ENCODE assay signal across 29 cellular contexts in the genomic region with DNA sequence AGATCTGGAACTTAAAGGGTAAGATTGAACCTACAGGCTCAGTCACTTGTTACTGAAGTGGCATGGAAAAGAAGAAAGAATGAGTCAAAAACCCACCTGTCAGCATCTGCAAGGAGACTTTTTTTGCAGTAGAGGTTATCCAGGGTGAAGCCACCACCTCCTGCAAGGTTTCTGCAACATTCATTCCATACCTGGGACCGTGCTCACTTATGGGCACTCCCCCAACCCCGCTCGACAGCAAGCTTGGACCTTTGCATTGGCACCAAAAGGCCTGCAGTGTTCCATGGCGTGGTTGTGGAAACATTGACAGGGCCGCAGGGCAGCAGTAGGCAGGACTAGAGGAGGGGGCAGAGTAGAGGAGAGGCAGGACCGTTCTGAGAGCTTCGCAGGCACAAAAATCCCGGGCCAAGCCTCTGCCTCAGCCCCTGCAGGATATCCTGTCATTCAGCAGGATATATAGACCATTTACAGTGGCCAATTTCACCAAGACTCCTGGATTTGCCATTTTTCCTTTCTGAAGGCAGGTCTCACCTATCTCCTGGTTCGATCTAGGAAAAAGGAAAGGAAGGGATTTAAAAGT. TPM values are rescaled to one million over a fixed set of nuclear protein-coding genes. Genes with fewer than 3 reads are reported as not detected.
"Had no signal": no experiment of that assay in that cellular context is flagged by ENCODE, and none has a peak within 500 bp of the region (broad histone marks: within the 10 kb centered on the region; RNA-seq: fewer than 3 reads in every experiment).

A gene with protein sequence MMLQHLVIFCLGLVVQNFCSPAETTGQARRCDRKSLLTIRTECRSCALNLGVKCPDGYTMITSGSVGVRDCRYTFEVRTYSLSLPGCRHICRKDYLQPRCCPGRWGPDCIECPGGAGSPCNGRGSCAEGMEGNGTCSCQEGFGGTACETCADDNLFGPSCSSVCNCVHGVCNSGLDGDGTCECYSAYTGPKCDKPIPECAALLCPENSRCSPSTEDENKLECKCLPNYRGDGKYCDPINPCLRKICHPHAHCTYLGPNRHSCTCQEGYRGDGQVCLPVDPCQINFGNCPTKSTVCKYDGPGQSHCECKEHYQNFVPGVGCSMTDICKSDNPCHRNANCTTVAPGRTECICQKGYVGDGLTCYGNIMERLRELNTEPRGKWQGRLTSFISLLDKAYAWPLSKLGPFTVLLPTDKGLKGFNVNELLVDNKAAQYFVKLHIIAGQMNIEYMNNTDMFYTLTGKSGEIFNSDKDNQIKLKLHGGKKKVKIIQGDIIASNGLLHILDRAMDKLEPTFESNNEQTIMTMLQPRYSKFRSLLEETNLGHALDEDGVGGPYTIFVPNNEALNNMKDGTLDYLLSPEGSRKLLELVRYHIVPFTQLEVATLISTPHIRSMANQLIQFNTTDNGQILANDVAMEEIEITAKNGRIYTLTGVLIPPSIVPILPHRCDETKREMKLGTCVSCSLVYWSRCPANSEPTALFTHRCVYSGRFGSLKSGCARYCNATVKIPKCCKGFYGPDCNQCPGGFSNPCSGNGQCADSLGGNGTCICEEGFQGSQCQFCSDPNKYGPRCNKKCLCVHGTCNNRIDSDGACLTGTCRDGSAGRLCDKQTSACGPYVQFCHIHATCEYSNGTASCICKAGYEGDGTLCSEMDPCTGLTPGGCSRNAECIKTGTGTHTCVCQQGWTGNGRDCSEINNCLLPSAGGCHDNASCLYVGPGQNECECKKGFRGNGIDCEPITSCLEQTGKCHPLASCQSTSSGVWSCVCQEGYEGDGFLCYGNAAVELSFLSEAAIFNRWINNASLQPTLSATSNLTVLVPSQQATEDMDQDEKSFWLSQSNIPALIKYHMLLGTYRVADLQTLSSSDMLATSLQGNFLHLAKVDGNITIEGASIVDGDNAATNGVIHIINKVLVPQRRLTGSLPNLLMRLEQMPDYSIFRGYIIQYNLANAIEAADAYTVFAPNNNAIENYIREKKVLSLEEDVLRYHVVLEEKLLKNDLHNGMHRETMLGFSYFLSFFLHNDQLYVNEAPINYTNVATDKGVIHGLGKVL (N-terminal part only) (plus strand): TSS at position 483 of the 580 bp plus-strand sequence. CDS start 204 bp downstream, outside the sequence.

- H2AFZ ChIP-seq: neural progenitor cell had no signal

- H3K27ac ChIP-seq: adrenal gland, body of pancreas, colonic mucosa, foreskin keratinocyte, heart right ventricle, neural progenitor cell, skin epidermis, thyroid gland, upper lobe of right lung, VCaP had no signal

- ATAC-seq: activated CD4-positive, CD25-positive, alpha-beta regulatory T cell treated with anti-CD3 and anti-CD28 coated beads, Interleukin-2, amount 50 U/mL, for 24 hours; body of pancreas; effector memory CD8-positive, alpha-beta T cell; esophagus mucosa; foreskin keratinocyte; heart right ventricle; natural killer cell; sciatic nerve; stimulated activated effector memory CD8-positive, alpha-beta T cell treated with anti-CD3 and anti-CD28 coated beads, Interleukin-12 subunit alpha, Interleukin-12 subunit beta, amount 100 ng/mL, for 72 hours; stimulated activated naive CD8-positive, alpha-beta T cell treated with anti-CD3 and anti-CD28 coated beads, Interleukin-15, amount 100 ng/mL, for 72 hours; upper lobe of right lung had no signal

- DNase-seq: activated CD4-positive, alpha-beta T cell treated with anti-CD3 and anti-CD28 coated beads for 48 hours; activated CD4-positive, alpha-beta T cell treated with anti-CD3 and anti-CD28 coated beads, Interleukin-2, amount 50 U/mL, for 48 hours; activated CD8-positive, alpha-beta memory T cell treated with anti-CD3 and anti-CD28 coated beads for 24 hours; activated effector memory CD4-positive, alpha-beta T cell treated with Interleukin-2 at 50 U/mL for 16 hours; activated naive CD4-positive, alpha-beta T cell treated with Interleukin-2 at 50 U/mL for 16 hours; adrenal gland; aorta; cerebellar nuclear complex; colonic mucosa; effector memory CD8-positive, alpha-beta T cell; foreskin keratinocyte; heart right ventricle; kidney glomerular epithelial cell; natural killer cell; posterior cingulate gyrus; stimulated activated CD4-positive, alpha-beta T cell treated with anti-CD3 and anti-CD28 coated beads, Interleukin-4, amount 100 ng/mL, for 24 hours; stimulated activated naive CD8-positive, alpha-beta T cell treated with anti-CD3 and anti-CD28 coated beads, Interleukin-15, amount 100 ng/mL, for 72 hours; T-helper 9 cell; thyroid gland; upper lobe of right lung had no signal

- H3K9me3 ChIP-seq: adrenal gland, body of pancreas, colonic mucosa, heart right ventricle, thyroid gland, upper lobe of right lung had no signal

- H3K4me3 ChIP-seq: adrenal gland, body of pancreas, colonic mucosa, neural progenitor cell, skin epidermis, thyroid gland, upper lobe of right lung had no signal

- H3K27me3 ChIP-seq: body of pancreas, colonic mucosa, foreskin keratinocyte, neural progenitor cell, thyroid gland had no signal

- H3K9ac ChIP-seq: neural progenitor cell had no signal

- H3K36me3 ChIP-seq: adrenal gland, colonic mucosa, heart right ventricle, neural progenitor cell, thyroid gland, upper lobe of right lung had no signal

- H3K4me2 ChIP-seq: neural progenitor cell had no signal

- H3K4me1 ChIP-seq: adrenal gland, body of pancreas, colonic mucosa, heart right ventricle, neural progenitor cell, upper lobe of right lung had no signal

RNA-seq across cellular contexts. Expression of the gene that starts here (rescaled TPM):
- total RNA-seq: foreskin keratinocyte, mononuclear cell, natural killer cell had no signal
- polyA plus RNA-seq: aorta, foreskin keratinocyte had no signal
